In genomic region chr7:48522692-48523091, GRCh38 we compare ENCODE assay signal across 15 cellular contexts.
DNase-seq lines count a peak whose midpoint lies in the region; ATAC-seq and TF ChIP-seq lines count a peak whose summit lies in the region.
"Had no signal": no experiment of that assay in that cellular context is flagged by ENCODE, and none has a peak within 500 bp of the region (broad histone marks: within the 10 kb centered on the region; RNA-seq: fewer than 3 reads in every experiment).

No MANE protein-coding gene starts in this region.

- H3K27me3 ChIP-seq in PC-3 (ENCODE audit: low read length) = no peaks in the 10 kb centered on the region
- H3K27me3 ChIP-seq in tibial artery = no peaks in the 10 kb centered on the region
- H3K27me3 ChIP-seq: BLaER1 treated with 17β-estradiol and CSF1 and Interleukin-3, amounts not matched to agents 10 nM and 100 nM had no signal

- no peaks in the 10 kb centered on the region for H3K36me3 ChIP-seq in PC-3 (ENCODE audit: low read depth, low read length)
- no peaks in the 10 kb centered on the region for H3K36me3 ChIP-seq in mucosa of descending colon (ENCODE audit: low read depth)
- H3K36me3 ChIP-seq in tibial artery = no peaks in the 10 kb centered on the region
- H3K36me3 ChIP-seq: BLaER1 treated with 17β-estradiol and CSF1 and Interleukin-3, amounts not matched to agents 10 nM and 100 nM; HAP-1 had no signal

- H3K9ac ChIP-seq in PC-3 (ENCODE audit: low read length) = no peak overlapping the region
- H3K9ac ChIP-seq: BLaER1 treated with 17β-estradiol and CSF1 and Interleukin-3, amounts not matched to agents 10 nM and 100 nM; GM23248 had no signal

- H3K27ac ChIP-seq in PC-3 (ENCODE audit: low read length) (no peak overlapping the region), tibial artery (no peak overlapping the region)
- H3K27ac ChIP-seq: BLaER1 treated with 17β-estradiol and CSF1 and Interleukin-3, amounts not matched to agents 10 nM and 100 nM; GM23248 had no signal

- H3K4me2 ChIP-seq in PC-3 (ENCODE audit: low read length) = no peak overlapping the region
- H3K4me2 ChIP-seq: BLaER1 treated with 17β-estradiol and CSF1 and Interleukin-3, amounts not matched to agents 10 nM and 100 nM had no signal

- POLR2A ChIA-PET in PC-3 (lab: Charles Lee; ENCODE audit: unreplicated experiment) = no interaction called here

- CTCF ChIA-PET in PC-3 (lab: Charles Lee) = no interaction called here

- H3K9me3 ChIP-seq in PC-3 (ENCODE audit: low read length) = no peaks in the 10 kb centered on the region
- H3K9me3 ChIP-seq in mucosa of descending colon = no peaks in the 10 kb centered on the region
- no peaks in the 10 kb centered on the region for H3K9me3 ChIP-seq in tibial artery
- H3K9me3 ChIP-seq: BLaER1 treated with 17β-estradiol and CSF1 and Interleukin-3, amounts not matched to agents 10 nM and 100 nM; HAP-1 had no signal

- H3K4me3 ChIP-seq in PC-3 (ENCODE audit: low read length) (no peak overlapping the region), mucosa of descending colon (no peak overlapping the region), tibial artery (no peak overlapping the region)
- H3K4me3 ChIP-seq: BLaER1 treated with 17β-estradiol and CSF1 and Interleukin-3, amounts not matched to agents 10 nM and 100 nM; GM23248; HAP-1 had no signal

- no peak overlapping the region for H3K4me3 Mint-ChIP-seq in activated CD4-positive, alpha-beta T cell treated with anti-CD3 and anti-CD28 coated beads, Interleukin-2, amount 10 ng/mL, durations not matched to agents 24 days and 14 days
- H3K4me3 Mint-ChIP-seq: B cell; CD8-positive, alpha-beta T cell had no signal

- no peaks in the 10 kb centered on the region for H3K36me3 Mint-ChIP-seq in activated CD4-positive, alpha-beta T cell treated with anti-CD3 and anti-CD28 coated beads, Interleukin-2, amount 10 ng/mL, durations not matched to agents 24 days and 14 days (ENCODE audit: low read depth)
- H3K36me3 Mint-ChIP-seq: CD8-positive, alpha-beta T cell had no signal

- H3K4me1 Mint-ChIP-seq in activated CD4-positive, alpha-beta T cell treated with anti-CD3 and anti-CD28 coated beads, Interleukin-2, amount 10 ng/mL, durations not matched to agents 24 days and 14 days = no peaks in the 10 kb centered on the region
- H3K4me1 Mint-ChIP-seq: B cell had no signal

- no peak for TF ChIP-seq CTCF in PC-3 (conservative IDR thresholded peaks at IDR 0.05; ENCODE audit: low read depth, low read length)
- no peak for TF ChIP-seq CTCF in mucosa of descending colon (IDR thresholded peaks at IDR 0.05)
- TF ChIP-seq CTCF in tibial artery (IDR thresholded peaks at IDR 0.05) = no peak

- no peaks in the 10 kb centered on the region for H3K27me3 Mint-ChIP-seq in activated CD4-positive, alpha-beta T cell treated with anti-CD3 and anti-CD28 coated beads, Interleukin-2, amount 10 ng/mL, durations not matched to agents 24 days and 14 days
- H3K27me3 Mint-ChIP-seq: B cell had no signal

- H3K4me1 ChIP-seq in PC-3 (ENCODE audit: insufficient read depth, low read length) (peaks cover 4% of the 10 kb centered on the region; the same call in 1 of the 2 replicates), mucosa of descending colon (ENCODE audit: low read depth) (no peaks in the 10 kb centered on the region), tibial artery (no peaks in the 10 kb centered on the region)
- H3K4me1 ChIP-seq: HAP-1 had no signal

- H3K27ac Mint-ChIP-seq in activated CD4-positive, alpha-beta T cell treated with anti-CD3 and anti-CD28 coated beads, Interleukin-2, amount 10 ng/mL, durations not matched to agents 24 days and 14 days = no peak overlapping the region
- H3K27ac Mint-ChIP-seq: B cell; CD8-positive, alpha-beta T cell had no signal

- no TSS peak for BruUV-seq in PC-3 (replicated peaks; lab: Mats Ljungman, UMichigan)

- no peaks in the 10 kb centered on the region for H3K79me2 ChIP-seq in PC-3 (ENCODE audit: low read length)

- intact Hi-C loops in activated CD4-positive, alpha-beta T cell treated with anti-CD3 and anti-CD28 coated beads, Interleukin-2, amount 10 ng/mL, durations not matched to agents 24 days and 14 days (cut with micrococcal nuclease) = no loop called here
- intact Hi-C loops in PC-3 (cut with micrococcal nuclease) (no loop called here), mucosa of descending colon (cut with DNase I, micrococcal nuclease) (no loop called here), tibial artery (cut with DNase I; ENCODE audit: low total_unique reads) (no loop called here), Right ventricle myocardium superior (cut with DNase I) (no loop called here)

- no peaks in the 10 kb centered on the region for H3K9me3 Mint-ChIP-seq in activated CD4-positive, alpha-beta T cell treated with anti-CD3 and anti-CD28 coated beads, Interleukin-2, amount 10 ng/mL, durations not matched to agents 24 days and 14 days
- H3K9me3 Mint-ChIP-seq: CD8-positive, alpha-beta T cell had no signal

- ATAC-seq in PC-3 = peak; percentile 45
- peak; percentile 20 for ATAC-seq in esophagus mucosa
- peak; percentile 51 for ATAC-seq in mucosa of descending colon
- ATAC-seq in Right ventricle myocardium superior (ENCODE audit: poor library complexity) = no peak
- ATAC-seq: CD8-positive, alpha-beta T cell had no signal

- peak; percentile 21 for DNase-seq in activated CD4-positive, alpha-beta T cell treated with anti-CD3 and anti-CD28 coated beads, Interleukin-2, amount 10 ng/mL, durations not matched to agents 24 days and 14 days
- DNase-seq in activated CD4-positive, alpha-beta T cell treated with anti-CD3 and anti-CD28 coated beads for 48 hours = no peak
- DNase-seq in PC-3 (peak; percentile 18), mucosa of descending colon (no peak), tibial artery (no peak), pons (ENCODE audit: low spot score) (no peak), Right ventricle myocardium superior (no peak)
- DNase-seq: 8988T; Calu3; CD8-positive, alpha-beta T cell; GM23248 had no signal

- no peak overlapping the region for H2AFZ ChIP-seq in PC-3 (ENCODE audit: low read length)
- H2AFZ ChIP-seq: GM23248 had no signal

- no peaks in the 10 kb centered on the region for H3K9me2 ChIP-seq in PC-3 (replicated peaks; ENCODE audit: low read length)

- H4K20me1 ChIP-seq in PC-3 (ENCODE audit: low read length) = no peaks in the 10 kb centered on the region
- H4K20me1 ChIP-seq: BLaER1 treated with 17β-estradiol and CSF1 and Interleukin-3, amounts not matched to agents 10 nM and 100 nM had no signal

- H3F3A ChIP-seq in PC-3 (ENCODE audit: low read length, unreplicated experiment) = no peaks in the 10 kb centered on the region

Comparison
In these comparisons a context has a peak if more than half of its experiments do, and no peak if none do; other contexts are left out.
1. DNase-seq: peak in activated CD4-positive, alpha-beta T cell treated with anti-CD3 and anti-CD28 coated beads, Interleukin-2, amount 10 ng/mL, durations not matched to agents 24 days and 14 days (single experiment) and PC-3 (single experiment); none in activated CD4-positive, alpha-beta T cell treated with anti-CD3 and anti-CD28 coated beads for 48 hours (single experiment), mucosa of descending colon (0 of 3), tibial artery (0 of 2), pons (single experiment) and Right ventricle myocardium superior (single experiment).